8 cellular contexts compared by ENCODE assay signal in genomic region chr22:38705235-38706100, GRCh38. TPM values are rescaled to one million over a fixed set of nuclear protein-coding genes. Genes with fewer than 3 reads are reported as not detected.
DNase-seq lines count a peak whose midpoint lies in the region; ATAC-seq, FAIRE-seq and TF ChIP-seq lines count a peak whose summit lies in the region.

TSS of gene GTPBP1 (plus strand) at chr22:38705944. CDS start at chr22:38705956, 12 bp downstream.

- H3K27me3 ChIP-seq in pancreas (no peaks in the 10 kb centered on the region), tibial artery (no peaks in the 10 kb centered on the region)

- H3K4me3 Mint-ChIP-seq in activated naive CD8-positive, alpha-beta T cell treated with anti-CD3 and anti-CD28 coated beads, Interleukin-2, amount 50 U/mL, for 24 hours = peak within 1 kb of the TSS; percentile 94

- peak; percentile 98 for FAIRE-seq in pancreas (lab: Jason Lieb, UNC)

- no peaks in the 10 kb centered on the region for H3K9me3 ChIP-seq in pancreas
- H3K9me3 ChIP-seq in tibial artery = no peaks in the 10 kb centered on the region

- DNase-seq in GM12865 (ENCODE audit: low read depth) = peak; percentile 100
- peak; percentile 97 for DNase-seq in NCI-H1417 treated with DMSO at 0.1 percent for 48 hours (lab: John Stamatoyannopoulos, UW)
- peak; percentile 100 for DNase-seq in SW480 (ENCODE audit: low spot score)
- DNase-seq in activated naive CD8-positive, alpha-beta T cell treated with anti-CD3 and anti-CD28 coated beads, Interleukin-2, amount 50 U/mL, for 24 hours = peak; percentile 94
- DNase-seq in Right ventricle myocardium superior = peak; percentile 98
- DNase-seq in pancreas = peak; percentile 88 to 99 (median 98)
- peak; percentile 100 for DNase-seq in tibial artery

- H3K36me3 ChIP-seq in pancreas (no peaks in the 10 kb centered on the region), tibial artery (peaks cover 0 to 6% (median 4%) of the 10 kb centered on the region in 3 donors)

- intact Hi-C loops in Right ventricle myocardium superior (cut with DNase I) = no loop called here
- intact Hi-C loops in pancreas (cut with DNase I) = no loop called here
- intact Hi-C loops in tibial artery (cut with DNase I; ENCODE audit: low total_unique reads) = loop anchor here (5.0 kb wide), 1 partner anchor 47 kb away; no protein-coding TSS in a partner anchor

- no peaks in the 10 kb centered on the region for H3K27me3 Mint-ChIP-seq in activated naive CD8-positive, alpha-beta T cell treated with anti-CD3 and anti-CD28 coated beads, Interleukin-2, amount 50 U/mL, for 24 hours

- peaks cover 59% of the 10 kb centered on the region for H3K4me1 Mint-ChIP-seq in activated naive CD8-positive, alpha-beta T cell treated with anti-CD3 and anti-CD28 coated beads, Interleukin-2, amount 50 U/mL, for 24 hours

- TF ChIP-seq CTCF in GM12865 (IDR thresholded peaks at IDR 0.05; ENCODE audit: insufficient read depth, low read depth, low read length, missing control alignments) (no peak), pancreas (IDR thresholded peaks at IDR 0.05) (no peak), tibial artery (IDR thresholded peaks at IDR 0.05) (peak in 1 of 2 experiments; percentile 21)

- no peaks in the 10 kb centered on the region for H3K9me3 Mint-ChIP-seq in activated naive CD8-positive, alpha-beta T cell treated with anti-CD3 and anti-CD28 coated beads, Interleukin-2, amount 50 U/mL, for 24 hours

- peak within 1 kb of the TSS; percentile 97 for H3K27ac Mint-ChIP-seq in activated naive CD8-positive, alpha-beta T cell treated with anti-CD3 and anti-CD28 coated beads, Interleukin-2, amount 50 U/mL, for 24 hours

- H3K4me3 ChIP-seq in GM12865 (ENCODE audit: low read depth, low read length) = peak within 1 kb of the TSS; percentile 79
- H3K4me3 ChIP-seq in pancreas = peak within 1 kb of the TSS; percentile 87 to 99 (median 90)
- H3K4me3 ChIP-seq in tibial artery = peak within 1 kb of the TSS; percentile 85 to 97

- ATAC-seq in HG02763 (IDR thresholded peaks at IDR 0.05; ENCODE audit: unreplicated experiment) (peak; percentile 71), Right ventricle myocardium superior (ENCODE audit: poor library complexity) (peak; percentile 87), pancreas (peak; percentile 74 to 89 (median 82))
- peak; percentile 88 for ATAC-seq in activated naive CD8-positive, alpha-beta T cell treated with anti-CD3 and anti-CD28 coated beads, Interleukin-2, amount 50 U/mL, for 24 hours

- peaks cover 33% of the 10 kb centered on the region for H3K36me3 Mint-ChIP-seq in activated naive CD8-positive, alpha-beta T cell treated with anti-CD3 and anti-CD28 coated beads, Interleukin-2, amount 50 U/mL, for 24 hours (ENCODE audit: low read depth)

- 0% methylated on average over 54 to 55 of the region's 55 CpGs for WGBS in pancreas, 2 donors

- H3K4me1 ChIP-seq in pancreas (peaks cover 18 to 32% (median 29%) of the 10 kb centered on the region in 3 donors), tibial artery (peaks cover 0 to 44% (median 22%) of the 10 kb centered on the region in 4 donors)

- peak within 1 kb of the TSS; percentile 87 to 97 (median 92) for H3K27ac ChIP-seq in pancreas
- peak within 1 kb of the TSS; percentile 87 to 96 for H3K27ac ChIP-seq in tibial artery

RNA-seq across cellular contexts. Expression of gene GTPBP1, which starts in this region (rescaled TPM):
- total RNA-seq in Right ventricle myocardium superior (30.6 TPM), pancreas (10 to 100 TPM; 20.2 to 35.4 (median 28.3) TPM)
- polyA plus RNA-seq in pancreas = 10 to 100 TPM; 14.7 to 36.0 TPM

Comparison
In these comparisons a context has a peak if more than half of its experiments do, and no peak if none do; other contexts are left out.
1. Peak in every context shown above with its lines: DNase-seq, ATAC-seq, H3K4me3 ChIP-seq and H3K27ac ChIP-seq.